In genomic region chr10:78305311-78305710, GRCh38 we compare ENCODE assay signal across 15 cellular contexts.
"Had no signal": no experiment of that assay in that cellular context is flagged by ENCODE, and none has a peak within 500 bp of the region (broad histone marks: within the 10 kb centered on the region; RNA-seq: fewer than 3 reads in every experiment).

No MANE protein-coding gene starts in this region.

- DNase-seq: activated CD8-positive, alpha-beta T cell treated with anti-CD3 and anti-CD28 coated beads, Interleukin-2, amount 10 ng/mL, durations not matched to agents 7 days and 5 days; activated naive CD4-positive, alpha-beta T cell treated with anti-CD3 and anti-CD28 coated beads for 36 hours; activated T-cell treated with anti-CD3 and anti-CD28 coated beads for 4 hours; esophagus squamous epithelium; left lung; mucosa of descending colon; nephron progenitor cell; ovary; tibial artery had no signal

- H3K27me3 ChIP-seq: esophagus squamous epithelium, hepatocyte, left lung, ovary, tibial artery had no signal

- H3K9me3 ChIP-seq: esophagus squamous epithelium, mucosa of descending colon, ovary, tibial artery had no signal

- H3K36me3 ChIP-seq: esophagus squamous epithelium, left lung, ovary, tibial artery had no signal

- H3K27ac ChIP-seq: esophagus squamous epithelium, hepatocyte, left lung, ovary, tibial artery, VCaP had no signal

- H3K4me2 ChIP-seq: hepatocyte had no signal

- H3K4me3 ChIP-seq: esophagus squamous epithelium, hepatocyte, left lung, mucosa of descending colon, ovary, tibial artery had no signal

- H2AFZ ChIP-seq: hepatocyte had no signal

- ATAC-seq: activated CD8-positive, alpha-beta T cell treated with anti-CD3 and anti-CD28 coated beads, Interleukin-2, amount 10 ng/mL, durations not matched to agents 7 days and 5 days; activated T-helper 17 cell treated with anti-CD3 and anti-CD28 coated beads, Interleukin-2, amount 50 U/mL, for 72 hours; left lung; mucosa of descending colon; sciatic nerve; SK-N-SH treated with all-trans-retinoic acid at 6 μM for 48 hours; stimulated activated effector memory CD8-positive, alpha-beta T cell treated with anti-CD3 and anti-CD28 coated beads, Interleukin-12 subunit alpha, Interleukin-12 subunit beta, amount 100 ng/mL, for 72 hours had no signal
